Comparison of ENCODE assay signal across 8 cellular contexts in the genomic region with DNA sequence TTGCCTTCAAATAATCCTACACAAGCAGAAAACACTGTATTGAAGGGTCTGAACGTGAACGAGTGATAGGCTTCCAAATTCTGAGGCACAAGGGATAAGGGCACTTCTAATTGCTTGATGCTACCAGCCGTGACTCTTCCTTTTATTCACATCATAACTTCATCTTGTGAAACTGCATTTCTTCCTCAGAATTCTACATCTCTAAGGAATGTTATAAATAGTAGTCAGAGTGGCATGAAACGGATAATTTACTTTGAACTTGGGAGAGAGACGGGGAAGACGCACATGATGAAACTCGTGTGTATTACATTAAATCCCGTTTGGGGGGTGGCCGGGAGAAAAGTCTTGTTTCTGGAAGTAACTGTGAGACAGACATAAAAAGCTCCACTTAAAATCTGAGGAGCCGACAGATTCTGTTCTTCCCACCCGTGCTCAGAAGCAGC. TPM values are rescaled to one million over a fixed set of nuclear protein-coding genes. Genes with fewer than 3 reads are reported as not detected.
DNase-seq lines count a peak whose midpoint lies in the region; ATAC-seq, FAIRE-seq and TF ChIP-seq lines count a peak whose summit lies in the region.

No MANE protein-coding gene starts in this region.

- H3K4me3 Mint-ChIP-seq in H9 = peak overlapping the region; percentile 78 to 92
- peak overlapping the region; percentile 91 for H3K4me3 Mint-ChIP-seq in activated CD4-positive, alpha-beta memory T cell treated with anti-CD3 and anti-CD28 coated beads for 36 hours

- no peak overlapping the region for H4K5ac ChIP-seq in H9 (ENCODE audit: insufficient read length, low read depth, low read length)

- peak overlapping the region; percentile 97 for H3K14ac ChIP-seq in H9 (ENCODE audit: insufficient read depth, low read length)

- H3K27me3 ChIP-seq in H9 (ENCODE audit: insufficient read depth, low read length) = no peaks in the 10 kb centered on the region

- peak overlapping the region; percentile 72 for H3K4me3 ChIP-seq in skeletal muscle cell (ENCODE audit: low read depth, low read length)

- no peaks in the 10 kb centered on the region for H3K9me3 ChIP-seq in H9 (ENCODE audit: control insufficient read depth, low read depth, low read length)

- no peaks in the 10 kb centered on the region for H3K79me2 ChIP-seq in H9 (ENCODE audit: insufficient read depth, low read length)

- no peaks in the 10 kb centered on the region for H4K20me1 ChIP-seq in H9 (ENCODE audit: control insufficient read depth, insufficient read depth, insufficient read length)

- H4K8ac ChIP-seq in H9 (replicated peaks; ENCODE audit: insufficient read length, low read depth, low read length) = no peak overlapping the region

- H3K36me3 Mint-ChIP-seq in H9 (ENCODE audit: insufficient read depth in 1 of 3, low read depth in 3 of 3) = peaks cover 26 to 48% (median 41%) of the 10 kb centered on the region in 3 experiments; a peak in 6 of 7 replicates
- peaks cover 36% of the 10 kb centered on the region for H3K36me3 Mint-ChIP-seq in activated CD4-positive, alpha-beta memory T cell treated with anti-CD3 and anti-CD28 coated beads for 36 hours

- H3K4ac ChIP-seq in H9 (ENCODE audit: low read depth, low read length) = peak overlapping the region; percentile 62; the same call in 1 of the 2 replicates

- POLR2A ChIA-PET in activated CD4-positive, alpha-beta memory T cell treated with anti-CD3 and anti-CD28 coated beads for 36 hours (lab: Charles Lee) = interaction anchor here (1.3 to 1.4 kb wide), 2 partner anchors 489 to 686 kb away, joined by 5 to 6 read pairs; a partner anchor contains a TSS

- H3K27ac ChIP-seq in H9 (ENCODE audit: insufficient read length, low read depth, low read length) = no peak overlapping the region

- no peak for TF ChIP-seq CTCF in H9 (conservative IDR thresholded peaks at IDR 0.05)

- WGBS in H9 (ENCODE audit: extremely low coverage, insufficient read length, low lambda C conversion rate) = no CpG with 5 or more reads among the region's 11 CpGs

- H3T11ph ChIP-seq in H9 (ENCODE audit: low read length) = no peak overlapping the region

- no peak overlapping the region for H3K23ac ChIP-seq in H9 (ENCODE audit: insufficient read length, low read depth, low read length)

- FAIRE-seq in GM12892 (lab: Jason Lieb, UNC) = no peak

- no peaks in the 10 kb centered on the region for H3K79me1 ChIP-seq in H9 (ENCODE audit: insufficient read depth, low read depth, low read length, poor library complexity, severe bottlenecking)

- no peak overlapping the region for H2BK5ac ChIP-seq in H9 (ENCODE audit: insufficient read length, low read length)

- peak overlapping the region; percentile 94 for H3K4me2 ChIP-seq in H9 (ENCODE audit: insufficient read depth, insufficient read length, low read length)

- H3K23me2 ChIP-seq in H9 (ENCODE audit: insufficient read length, low read depth, low read length, poor library complexity, severe bottlenecking) = peaks cover 11% of the 10 kb centered on the region

- peaks cover 0 to 4% of the 10 kb centered on the region in 2 experiments; a peak in 2 of 5 replicates for H3K9me3 Mint-ChIP-seq in H9
- H3K9me3 Mint-ChIP-seq in activated CD4-positive, alpha-beta memory T cell treated with anti-CD3 and anti-CD28 coated beads for 36 hours = no peaks in the 10 kb centered on the region

- H3K27ac Mint-ChIP-seq in H9 = peak overlapping the region; percentile 11 to 93 (median 88); a peak in 5 of 7 replicates
- H3K27ac Mint-ChIP-seq in activated CD4-positive, alpha-beta memory T cell treated with anti-CD3 and anti-CD28 coated beads for 36 hours = peak overlapping the region; percentile 95

- H3K27me3 Mint-ChIP-seq in H9 (ENCODE audit: low read depth) = peaks cover 13% of the 10 kb centered on the region
- H3K27me3 Mint-ChIP-seq in activated CD4-positive, alpha-beta memory T cell treated with anti-CD3 and anti-CD28 coated beads for 36 hours = no peaks in the 10 kb centered on the region

- H2AK5ac ChIP-seq in H9 (ENCODE audit: insufficient read length, low read length) = no peak overlapping the region

- no peak overlapping the region for H2BK20ac ChIP-seq in H9 (ENCODE audit: low read depth, low read length, poor library complexity, severe bottlenecking)

- 0 out of 2 replicates have a peak, but pooled peaks cover 2% of the 10 kb centered on the region for H3K4me1 ChIP-seq in H9 (ENCODE audit: insufficient read depth, low read length)

- CTCF ChIA-PET in activated CD4-positive, alpha-beta memory T cell treated with anti-CD3 and anti-CD28 coated beads for 36 hours (lab: Charles Lee) = interaction anchor here (0.6 to 3.5 kb wide), 9 partner anchors 10 to 656 kb away, joined by 3 to 18 read pairs (median 6); a partner anchor contains a TSS

- ATAC-seq in HG03175 (IDR thresholded peaks at IDR 0.05; ENCODE audit: unreplicated experiment) = no peak

- H2BK15ac ChIP-seq in H9 (ENCODE audit: low read depth, low read length) = no peak overlapping the region

- intact Hi-C loops in activated CD4-positive, alpha-beta memory T cell treated with anti-CD3 and anti-CD28 coated beads for 36 hours (cut with micrococcal nuclease) = loop anchor here (5.0 kb wide), 4 partner anchors 109 to 686 kb away; a partner anchor contains a TSS

- H3K18ac ChIP-seq in H9 (ENCODE audit: insufficient read length, low read depth, low read length) = peak overlapping the region; percentile 87

- H2BK12ac ChIP-seq in H9 (ENCODE audit: insufficient read length, low read depth, low read length) = no peak overlapping the region

- peak overlapping the region; percentile 73 for H2AFZ ChIP-seq in H9 (ENCODE audit: low read length)

- H4K91ac ChIP-seq in H9 (ENCODE audit: insufficient read length, low read depth, low read length) = no peak overlapping the region

- H2BK120ac ChIP-seq in H9 (ENCODE audit: low read depth, low read length, poor library complexity, severe bottlenecking) = no peak overlapping the region

- no peak overlapping the region for H3K56ac ChIP-seq in H9 (ENCODE audit: insufficient read length, low read depth, low read length)

- no peak for TF ChIP-seq POLR2A in GM12892 (IDR thresholded peaks at IDR 0.05; ENCODE audit: low read depth, low read length)

- peaks cover 16% of the 10 kb centered on the region in 2 experiments for H3K4me1 Mint-ChIP-seq in H9
- H3K4me1 Mint-ChIP-seq in activated CD4-positive, alpha-beta memory T cell treated with anti-CD3 and anti-CD28 coated beads for 36 hours (ENCODE audit: low read depth) = peaks cover 54% of the 10 kb centered on the region

- peak; percentile 52 to 54 for DNase-seq in AML-193 (lab: John Stamatoyannopoulos, UW)
- no peak for DNase-seq in H9
- no peak for DNase-seq in activated CD4-positive, alpha-beta memory T cell treated with anti-CD3 and anti-CD28 coated beads for 36 hours
- peak; percentile 6 for DNase-seq in glomerular visceral epithelial cell (ENCODE audit: extremely low spot score)
- DNase-seq in skeletal muscle cell (ENCODE audit: low read depth) = no peak
- no peak for DNase-seq in OCI-M2 (lab: John Stamatoyannopoulos, UW; ENCODE audit: unreplicated experiment)
- DNase-seq in GM12892 (ENCODE audit: insufficient read length) = no peak

- H3K9ac ChIP-seq in H9 (ENCODE audit: extremely low read depth, insufficient read length, low read length) = peak overlapping the region; percentile 90

RNA-seq across cellular contexts. Expression of a gene that starts 0.8 kb away (rescaled TPM):
- total RNA-seq in H9 (2021) = 76.4 and 77.8 TPM in 2 replicates
- total RNA-seq in activated CD4-positive, alpha-beta memory T cell treated with anti-CD3 and anti-CD28 coated beads for 36 hours = 10 to 100 TPM; 88.9 to 92.3 TPM
- polyA plus RNA-seq in GM12892 (2012; ENCODE audit: missing spikeins) = 91.3 TPM

Comparison
In these comparisons a context has a peak if more than half of its experiments do, and no peak if none do; other contexts are left out.
1. DNase-seq: peak in AML-193 (2 of 2) and glomerular visceral epithelial cell (single experiment); none in H9 (single experiment), activated CD4-positive, alpha-beta memory T cell treated with anti-CD3 and anti-CD28 coated beads for 36 hours (single experiment), skeletal muscle cell (single experiment), OCI-M2 (single experiment) and GM12892 (single experiment).